8 cellular contexts compared by ENCODE assay signal in genomic region chr19:49690073-49690655, GRCh38. TPM values are rescaled to one million over a fixed set of nuclear protein-coding genes. Genes with fewer than 3 reads are reported as not detected.
DNase-seq lines count a peak whose midpoint lies in the region; ATAC-seq and TF ChIP-seq lines count a peak whose summit lies in the region.

No MANE protein-coding gene starts in this region.

- H3K14ac ChIP-seq in mesenchymal stem cell (ENCODE audit: low read length in 2 of 2) = no peak overlapping the region

- H3K9me3 ChIP-seq in mesenchymal stem cell (ENCODE audit: control insufficient read depth, low read length) = no peaks in the 10 kb centered on the region

- no peak overlapping the region for H4K91ac ChIP-seq in mesenchymal stem cell (ENCODE audit: low read length)

- H3K23ac ChIP-seq in mesenchymal stem cell (ENCODE audit: low read length in 2 of 2) = no peak overlapping the region

- intact Hi-C loops in activated CD4-positive, alpha-beta T cell treated with anti-CD3 and anti-CD28 coated beads for 36 hours (cut with DNase I, micrococcal nuclease) = no loop called here

- no peaks in the 10 kb centered on the region for H3K27me3 ChIP-seq in mesenchymal stem cell (ENCODE audit: control insufficient read depth in 1 of 2, insufficient read depth in 1 of 2, low read length in 2 of 2)

- CTCF ChIA-PET in activated CD4-positive, alpha-beta T cell treated with anti-CD3 and anti-CD28 coated beads for 36 hours (lab: Charles Lee) = interaction anchor here (0.7 to 2.8 kb wide), 6 partner anchors 9 to 184 kb away, joined by 3 to 10 read pairs (median 4); partner anchors contain the start of gene PRMT1

- WGBS in mesenchymal stem cell = 30% methylated on average over 31 of the region's 39 CpGs

- H3K36me3 Mint-ChIP-seq in activated CD4-positive, alpha-beta T cell treated with anti-CD3 and anti-CD28 coated beads for 36 hours (ENCODE audit: low read depth) = peaks cover 24% of the 10 kb centered on the region
- peaks cover 6% of the 10 kb centered on the region for H3K36me3 Mint-ChIP-seq in type B pancreatic cell

- peak overlapping the region; percentile 84 for H3K9ac ChIP-seq in mesenchymal stem cell (ENCODE audit: low read length)

- no peak overlapping the region for H2BK5ac ChIP-seq in mesenchymal stem cell (ENCODE audit: low read depth, low read length, poor library complexity, severe bottlenecking)

- H3K4me3 Mint-ChIP-seq in activated CD4-positive, alpha-beta T cell treated with anti-CD3 and anti-CD28 coated beads for 36 hours = peak overlapping the region; percentile 62
- peak overlapping the region; percentile 92 for H3K4me3 Mint-ChIP-seq in type B pancreatic cell

- H3K18ac ChIP-seq in mesenchymal stem cell (ENCODE audit: low read depth in 1 of 2, low read length in 2 of 2) = peak overlapping the region; percentile 26

- H3K79me1 ChIP-seq in mesenchymal stem cell (replicated peaks; ENCODE audit: low read length, poor library complexity, severe bottlenecking) = peaks cover 19% of the 10 kb centered on the region

- H3K27ac ChIP-seq in mesenchymal stem cell (ENCODE audit: low read length, poor library complexity, severe bottlenecking) = no peak overlapping the region

- H3K27me3 Mint-ChIP-seq in activated CD4-positive, alpha-beta T cell treated with anti-CD3 and anti-CD28 coated beads for 36 hours = peaks cover 16% of the 10 kb centered on the region
- H3K27me3 Mint-ChIP-seq in type B pancreatic cell = peaks cover 9% of the 10 kb centered on the region

- H3K4me3 ChIP-seq in choroid plexus epithelial cell (ENCODE audit: low read depth, low read length) (peak overlapping the region; percentile 50), mesenchymal stem cell (ENCODE audit: insufficient read depth in 1 of 2, low read depth in 1 of 2, low read length in 2 of 2) (peak overlapping the region; percentile 41 to 91)

- peaks cover 21% of the 10 kb centered on the region for H3K4me1 ChIP-seq in mesenchymal stem cell (ENCODE audit: control insufficient read depth, insufficient read depth, low read depth, low read length)

- H3K27ac Mint-ChIP-seq in activated CD4-positive, alpha-beta T cell treated with anti-CD3 and anti-CD28 coated beads for 36 hours = no peak overlapping the region
- H3K27ac Mint-ChIP-seq in type B pancreatic cell = peak overlapping the region; percentile 87

- H2BK12ac ChIP-seq in mesenchymal stem cell (ENCODE audit: low read length in 2 of 2) = peak overlapping the region in 1 of 2 experiments; percentile 60

- no peak overlapping the region for H2BK120ac ChIP-seq in mesenchymal stem cell (ENCODE audit: low read depth, low read length)

- no peaks in the 10 kb centered on the region for H3K9me3 Mint-ChIP-seq in activated CD4-positive, alpha-beta T cell treated with anti-CD3 and anti-CD28 coated beads for 36 hours (ENCODE audit: low read depth)
- no peaks in the 10 kb centered on the region for H3K9me3 Mint-ChIP-seq in type B pancreatic cell

- peaks cover 23 to 43% of the 10 kb centered on the region in 2 experiments for H3K36me3 ChIP-seq in mesenchymal stem cell (ENCODE audit: control insufficient read depth in 1 of 2, insufficient read depth in 2 of 2, low read depth in 1 of 2, low read length in 2 of 2)

- POLR2A ChIA-PET in activated CD4-positive, alpha-beta T cell treated with anti-CD3 and anti-CD28 coated beads for 36 hours (lab: Charles Lee) = no interaction called here

- H3K4me2 ChIP-seq in mesenchymal stem cell (ENCODE audit: low read length, poor library complexity, severe bottlenecking) = peak overlapping the region; percentile 78

- H2BK15ac ChIP-seq in mesenchymal stem cell (ENCODE audit: low read depth, poor library complexity, severe bottlenecking) = peak overlapping the region; percentile 53

- H3K4me1 Mint-ChIP-seq in activated CD4-positive, alpha-beta T cell treated with anti-CD3 and anti-CD28 coated beads for 36 hours = peaks cover 23% of the 10 kb centered on the region
- peaks cover 20% of the 10 kb centered on the region for H3K4me1 Mint-ChIP-seq in type B pancreatic cell (ENCODE audit: unreplicated experiment)

- DNase-seq in activated CD4-positive, alpha-beta T cell treated with anti-CD3 and anti-CD28 coated beads for 36 hours = no peak
- DNase-seq in activated CD4-positive, alpha-beta T cell treated with anti-CD3 and anti-CD28 coated beads, Interleukin-2, amount 50 U/mL, for 1 hour = no peak
- no peak for DNase-seq in choroid plexus epithelial cell (ENCODE audit: low read depth)
- peak; percentile 22 for DNase-seq in mesenchymal stem cell
- no peak for DNase-seq in type B pancreatic cell (ENCODE audit: extremely low spot score, unreplicated experiment)

- H4K8ac ChIP-seq in mesenchymal stem cell (ENCODE audit: low read length) = peak overlapping the region; percentile 78

- ATAC-seq in activated CD4-positive, alpha-beta T cell treated with anti-CD3 and anti-CD28 coated beads for 36 hours = peak; percentile 3
- ATAC-seq in GM21367 (IDR thresholded peaks at IDR 0.05; ENCODE audit: unreplicated experiment) (no peak), HG02884 (IDR thresholded peaks at IDR 0.05; ENCODE audit: unreplicated experiment) (no peak), GM19452 (IDR thresholded peaks at IDR 0.05; ENCODE audit: unreplicated experiment) (no peak)

- H2AFZ ChIP-seq in mesenchymal stem cell (ENCODE audit: low read depth, low read length) = peak overlapping the region; percentile 20

- TF ChIP-seq CTCF in choroid plexus epithelial cell (conservative IDR thresholded peaks at IDR 0.05; ENCODE audit: low read depth, low read length) (no peak), type B pancreatic cell (conservative IDR thresholded peaks at IDR 0.05) (peak; percentile 16)

- H3K4ac ChIP-seq in mesenchymal stem cell (ENCODE audit: low read depth in 1 of 2, low read length in 2 of 2) = peak overlapping the region; percentile 9 to 19

- no peak overlapping the region for H2AK5ac ChIP-seq in mesenchymal stem cell (ENCODE audit: low read length, severe bottlenecking)

RNA-seq across cellular contexts. Expression of gene CPT1C, which starts 0.8 kb away (rescaled TPM):
- total RNA-seq in activated CD4-positive, alpha-beta T cell treated with anti-CD3 and anti-CD28 coated beads for 36 hours = 1 to 10 TPM; 1.1 to 1.6 TPM
- polyA plus RNA-seq in mesenchymal stem cell (2013, experiment 1 of 2) = 24.1 TPM
- 23.0 TPM for polyA plus RNA-seq in mesenchymal stem cell (2013, experiment 2 of 2)
- 7.8 and 65.0 TPM in 2 replicates for total RNA-seq in type B pancreatic cell (ENCODE audit: low replicate concordance)

RNA-seq across cellular contexts. Expression of gene ADM5, which starts 0.8 kb away (rescaled TPM):
- total RNA-seq in activated CD4-positive, alpha-beta T cell treated with anti-CD3 and anti-CD28 coated beads for 36 hours = 1 to 10 TPM; 4.1 to 4.4 TPM
- 0.68 TPM for polyA plus RNA-seq in mesenchymal stem cell (2013, experiment 1 of 2)
- polyA plus RNA-seq in mesenchymal stem cell (2013, experiment 2 of 2) = 0.44 TPM
- 1.7 and 3.2 TPM in 2 replicates for total RNA-seq in type B pancreatic cell (ENCODE audit: low replicate concordance)

RNA-seq across cellular contexts. Expression of gene PRMT1, which starts 13.1 kb away (rescaled TPM):
- total RNA-seq in activated CD4-positive, alpha-beta T cell treated with anti-CD3 and anti-CD28 coated beads for 36 hours = 100 to 1,000 TPM; 384 to 448 TPM
- 111 TPM for polyA plus RNA-seq in mesenchymal stem cell (2013, experiment 1 of 2)
- polyA plus RNA-seq in mesenchymal stem cell (2013, experiment 2 of 2) = 103 TPM
- total RNA-seq in type B pancreatic cell (ENCODE audit: low replicate concordance) = 131 and 195 TPM in 2 replicates

RNA-seq across cellular contexts. Expression of gene BCL2L12, which starts 24.4 kb away (rescaled TPM):
- total RNA-seq in activated CD4-positive, alpha-beta T cell treated with anti-CD3 and anti-CD28 coated beads for 36 hours = 10 to 100 TPM; 79.6 to 93.8 TPM
- 20.5 TPM for polyA plus RNA-seq in mesenchymal stem cell (2013, experiment 1 of 2)
- polyA plus RNA-seq in mesenchymal stem cell (2013, experiment 2 of 2) = 20.9 TPM
- total RNA-seq in type B pancreatic cell (ENCODE audit: low replicate concordance) = 40.8 and 49.2 TPM in 2 replicates

RNA-seq across cellular contexts. Expression of gene IRF3, which starts 24.5 kb away (rescaled TPM):
- 100 to 1,000 TPM; 123 to 125 TPM for total RNA-seq in activated CD4-positive, alpha-beta T cell treated with anti-CD3 and anti-CD28 coated beads for 36 hours
- 73.1 TPM for polyA plus RNA-seq in mesenchymal stem cell (2013, experiment 1 of 2)
- polyA plus RNA-seq in mesenchymal stem cell (2013, experiment 2 of 2) = 76.3 TPM
- total RNA-seq in type B pancreatic cell (ENCODE audit: low replicate concordance) = 81.4 and 86.6 TPM in 2 replicates
